In the genomic region with DNA sequence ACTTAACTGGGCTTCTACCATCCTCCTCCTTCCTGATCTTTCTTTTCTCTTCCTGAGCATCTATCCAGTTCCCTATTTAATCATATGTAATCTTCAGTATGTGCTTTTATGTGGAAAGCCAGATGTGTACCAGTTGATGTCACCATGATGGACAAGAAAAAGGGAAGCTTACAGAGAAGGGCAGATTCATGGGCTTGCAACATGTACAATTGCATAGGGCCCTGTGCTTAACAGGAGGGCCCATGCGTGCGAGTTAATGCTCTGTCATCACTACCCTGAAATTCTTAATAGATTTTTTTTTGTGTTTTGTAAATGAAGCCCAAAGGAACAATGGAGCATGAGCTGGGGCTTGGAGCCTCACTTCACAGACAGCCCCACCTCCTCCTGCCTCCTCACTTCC, we compare ENCODE assay signal across 24 cellular contexts.
"Had no signal": no experiment of that assay in that cellular context is flagged by ENCODE, and none has a peak within 500 bp of the region (broad histone marks: within the 10 kb centered on the region; RNA-seq: fewer than 3 reads in every experiment).

No MANE protein-coding gene starts in this region.

- H3K4me3 ChIP-seq: coronary artery, dorsolateral prefrontal cortex, esophagus squamous epithelium, gastrocnemius medialis, heart right ventricle, left lung, lower lobe of right lung had no signal

- H3K36me3 ChIP-seq: esophagus squamous epithelium, gastrocnemius medialis, heart right ventricle, left lung, lower lobe of right lung had no signal

- H3K27ac Mint-ChIP-seq: naive thymus-derived CD4-positive, alpha-beta T cell; natural killer cell had no signal

- H3K27me3 ChIP-seq: dorsolateral prefrontal cortex, esophagus squamous epithelium, gastrocnemius medialis, heart right ventricle, left lung had no signal

- DNase-seq: dermis blood vessel endothelial cell; dorsolateral prefrontal cortex; effector CD4-positive, alpha-beta T cell; effector memory CD4-positive, alpha-beta T cell; erythroblast; esophagus squamous epithelium; foreskin fibroblast; foreskin melanocyte; gastrocnemius medialis; glutamatergic neuron; head of caudate nucleus; heart right ventricle; hippocampal formation; left cardiac atrium; left lung; left ventricle myocardium superior; lower lobe of right lung; mesendoderm; midbrain; naive thymus-derived CD4-positive, alpha-beta T cell; natural killer cell had no signal

- H3K36me3 Mint-ChIP-seq: naive thymus-derived CD4-positive, alpha-beta T cell; natural killer cell had no signal

- H3K9me3 Mint-ChIP-seq: natural killer cell had no signal

- H3K9me3 ChIP-seq: esophagus squamous epithelium, gastrocnemius medialis, heart right ventricle, left lung, lower lobe of right lung had no signal

- H3K27ac ChIP-seq: coronary artery, dorsolateral prefrontal cortex, epithelial cell of prostate, esophagus squamous epithelium, left lung, lower lobe of right lung had no signal

- ATAC-seq: esophagus mucosa; gastrocnemius medialis; heart right ventricle; left cardiac atrium; left lung; left ventricle myocardium superior; lower lobe of right lung; naive thymus-derived CD4-positive, alpha-beta T cell; natural killer cell had no signal

- H3K4me1 ChIP-seq: esophagus squamous epithelium, left lung had no signal

- H3K4me3 Mint-ChIP-seq: naive thymus-derived CD4-positive, alpha-beta T cell; natural killer cell had no signal
